Comparison of ENCODE assay signal across 1 cellular context in the genomic region with DNA sequence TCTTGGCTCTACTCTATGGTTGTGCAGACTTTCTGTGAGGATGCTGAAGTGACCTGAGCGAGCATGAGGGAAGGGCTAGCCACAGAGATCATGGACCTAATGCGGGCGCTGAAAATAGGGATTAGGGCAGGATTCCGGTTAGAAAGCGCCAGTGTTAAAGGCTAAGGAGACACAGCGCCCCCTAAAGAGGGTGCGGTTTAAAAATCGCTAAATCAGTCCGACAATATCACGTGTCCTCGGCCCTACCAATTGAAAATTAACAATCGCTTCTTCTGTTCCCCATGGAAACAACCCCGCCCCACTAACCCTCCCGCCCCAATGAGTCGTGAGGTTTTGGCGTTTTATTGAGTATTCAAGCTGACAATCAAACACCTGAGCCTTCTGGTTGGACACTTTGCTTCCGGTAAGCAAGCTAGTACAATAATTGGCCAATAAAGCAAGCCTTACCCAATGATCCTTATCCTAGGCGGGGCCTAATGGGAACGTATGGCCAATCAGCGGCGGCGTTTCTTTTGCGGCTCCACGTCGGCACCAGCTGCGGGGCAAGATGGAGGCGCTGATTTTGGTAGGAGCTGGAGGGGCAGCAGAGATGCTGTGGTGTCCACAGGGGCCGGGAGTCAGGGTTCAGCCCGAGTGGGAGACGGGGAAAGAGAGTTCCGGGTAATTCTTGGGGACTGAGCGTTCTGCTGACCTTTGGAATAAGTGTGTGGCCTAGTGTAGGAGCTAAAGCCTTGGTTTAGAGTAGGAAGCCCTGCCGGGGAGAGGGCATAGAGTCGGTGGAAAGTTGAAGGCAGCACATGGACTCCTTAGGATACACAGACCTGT.
A peak's percentile ranks its signal among the peaks of the same experiment; 100 is the strongest.
TF ChIP-seq lines count a peak whose summit lies in the region.

A gene with protein sequence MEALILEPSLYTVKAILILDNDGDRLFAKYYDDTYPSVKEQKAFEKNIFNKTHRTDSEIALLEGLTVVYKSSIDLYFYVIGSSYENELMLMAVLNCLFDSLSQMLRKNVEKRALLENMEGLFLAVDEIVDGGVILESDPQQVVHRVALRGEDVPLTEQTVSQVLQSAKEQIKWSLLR (plus strand): TSS at position 515 of the 825 bp plus-strand sequence. CDS start 33 bp downstream, at position 548.

TF ChIP-seq in K562, 482 proteins besides CTCF, POLR2A, EP300 and RAD21 (continued from another document and continues in another):
- TF ChIP-seq, protein P1, sequence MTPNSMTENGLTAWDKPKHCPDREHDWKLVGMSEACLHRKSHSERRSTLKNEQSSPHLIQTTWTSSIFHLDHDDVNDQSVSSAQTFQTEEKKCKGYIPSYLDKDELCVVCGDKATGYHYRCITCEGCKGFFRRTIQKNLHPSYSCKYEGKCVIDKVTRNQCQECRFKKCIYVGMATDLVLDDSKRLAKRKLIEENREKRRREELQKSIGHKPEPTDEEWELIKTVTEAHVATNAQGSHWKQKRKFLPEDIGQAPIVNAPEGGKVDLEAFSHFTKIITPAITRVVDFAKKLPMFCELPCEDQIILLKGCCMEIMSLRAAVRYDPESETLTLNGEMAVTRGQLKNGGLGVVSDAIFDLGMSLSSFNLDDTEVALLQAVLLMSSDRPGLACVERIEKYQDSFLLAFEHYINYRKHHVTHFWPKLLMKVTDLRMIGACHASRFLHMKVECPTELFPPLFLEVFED (CRISPR knock-in tag; conservative IDR thresholded peaks at IDR 0.05): peak; percentile 95
- TF ChIP-seq, protein P2, sequence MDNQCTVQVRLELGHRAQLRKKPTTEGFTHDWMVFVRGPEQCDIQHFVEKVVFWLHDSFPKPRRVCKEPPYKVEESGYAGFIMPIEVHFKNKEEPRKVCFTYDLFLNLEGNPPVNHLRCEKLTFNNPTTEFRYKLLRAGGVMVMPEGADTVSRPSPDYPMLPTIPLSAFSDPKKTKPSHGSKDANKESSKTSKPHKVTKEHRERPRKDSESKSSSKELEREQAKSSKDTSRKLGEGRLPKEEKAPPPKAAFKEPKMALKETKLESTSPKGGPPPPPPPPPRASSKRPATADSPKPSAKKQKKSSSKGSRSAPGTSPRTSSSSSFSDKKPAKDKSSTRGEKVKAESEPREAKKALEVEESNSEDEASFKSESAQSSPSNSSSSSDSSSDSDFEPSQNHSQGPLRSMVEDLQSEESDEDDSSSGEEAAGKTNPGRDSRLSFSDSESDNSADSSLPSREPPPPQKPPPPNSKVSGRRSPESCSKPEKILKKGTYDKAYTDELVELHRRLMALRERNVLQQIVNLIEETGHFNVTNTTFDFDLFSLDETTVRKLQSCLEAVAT (IDR thresholded peaks at IDR 0.05): peak; percentile 87 to 95; a peak in 3 of 4 replicates
- TF ChIP-seq, protein P3, sequence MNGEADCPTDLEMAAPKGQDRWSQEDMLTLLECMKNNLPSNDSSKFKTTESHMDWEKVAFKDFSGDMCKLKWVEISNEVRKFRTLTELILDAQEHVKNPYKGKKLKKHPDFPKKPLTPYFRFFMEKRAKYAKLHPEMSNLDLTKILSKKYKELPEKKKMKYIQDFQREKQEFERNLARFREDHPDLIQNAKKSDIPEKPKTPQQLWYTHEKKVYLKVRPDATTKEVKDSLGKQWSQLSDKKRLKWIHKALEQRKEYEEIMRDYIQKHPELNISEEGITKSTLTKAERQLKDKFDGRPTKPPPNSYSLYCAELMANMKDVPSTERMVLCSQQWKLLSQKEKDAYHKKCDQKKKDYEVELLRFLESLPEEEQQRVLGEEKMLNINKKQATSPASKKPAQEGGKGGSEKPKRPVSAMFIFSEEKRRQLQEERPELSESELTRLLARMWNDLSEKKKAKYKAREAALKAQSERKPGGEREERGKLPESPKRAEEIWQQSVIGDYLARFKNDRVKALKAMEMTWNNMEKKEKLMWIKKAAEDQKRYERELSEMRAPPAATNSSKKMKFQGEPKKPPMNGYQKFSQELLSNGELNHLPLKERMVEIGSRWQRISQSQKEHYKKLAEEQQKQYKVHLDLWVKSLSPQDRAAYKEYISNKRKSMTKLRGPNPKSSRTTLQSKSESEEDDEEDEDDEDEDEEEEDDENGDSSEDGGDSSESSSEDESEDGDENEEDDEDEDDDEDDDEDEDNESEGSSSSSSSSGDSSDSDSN (IDR thresholded peaks at IDR 0.05; ENCODE audit: borderline replicate concordance in 1 of 2, low read depth in 2 of 2, low read length in 2 of 2): peak; percentile 84 to 97
- TF ChIP-seq RB1 (IDR thresholded peaks at IDR 0.05; ENCODE audit: low read depth) (peak; percentile 52), ZC3H4 (CRISPR knock-in tag; IDR thresholded peaks at IDR 0.05; ENCODE audit: borderline replicate concordance) (no peak), ZFPM2 (CRISPR knock-in tag; IDR thresholded peaks at IDR 0.05) (no peak), SAFB (IDR thresholded peaks at IDR 0.05; ENCODE audit: borderline replicate concordance, low read depth, low read length) (no peak), RBM34 (IDR thresholded peaks at IDR 0.05; ENCODE audit: borderline replicate concordance, insufficient read depth, low read length) (no peak), BHLHE40 (IDR thresholded peaks at IDR 0.05; ENCODE audit: low read length) (peak; percentile 24; the same call in 1 of the 2 replicates), BRD4 (IDR thresholded peaks at IDR 0.05) (peak; percentile 99), XRCC5 (IDR thresholded peaks at IDR 0.05; ENCODE audit: low read depth, low read length) (no peak), MYC (IDR thresholded peaks at IDR 0.05; ENCODE audit: low read depth, low read length) (peak; percentile 53), MYC (CRISPR knock-in tag; IDR thresholded peaks at IDR 0.05; ENCODE audit: borderline replicate concordance, low read depth) (peak; percentile 69; the same call in 1 of the 2 replicates), ETV1 (tag; conservative IDR thresholded peaks at IDR 0.05; ENCODE audit: low read depth) (peak; percentile 24; the same call in 1 of the 2 replicates), TBL1XR1 (IDR thresholded peaks at IDR 0.05; ENCODE audit: low read length in 2 of 2) (peak; percentile 22 to 54; a peak in 1 of 4 replicates), MTA1 (IDR thresholded peaks at IDR 0.05; ENCODE audit: borderline replicate concordance) (0 out of 2 replicates have a peak, but pooled peaks have one; percentile 41), RBM15 (IDR thresholded peaks at IDR 0.05; ENCODE audit: insufficient read depth, low read length) (no peak), TEAD1 (CRISPR knock-in tag; IDR thresholded peaks at IDR 0.05) (peak in 1 of 2 experiments; percentile 52; a peak in 1 of 4 replicates), TRIM28 (IDR thresholded peaks at IDR 0.05) (0 out of 2 replicates have a peak, but pooled peaks have one; percentile 42), SIN3A (IDR thresholded peaks at IDR 0.05; ENCODE audit: borderline replicate concordance in 2 of 2, control insufficient read depth in 1 of 2, low read depth in 2 of 2, low read length in 2 of 2) (peak; percentile 58 to 82; a peak in 2 of 4 replicates), ZNF445 (CRISPR knock-in tag; IDR thresholded peaks at IDR 0.05; ENCODE audit: low read depth) (peak; percentile 76; the same call in 1 of the 2 replicates), RBM39 (optimal IDR thresholded peaks at IDR 0.05; ENCODE audit: low read depth, low read length) (peak; percentile 73), FOS (IDR thresholded peaks at IDR 0.05; ENCODE audit: extremely low read depth, insufficient read length) (peak; percentile 98), ZBED1 (IDR thresholded peaks at IDR 0.05) (no peak), GTF2F1 (IDR thresholded peaks at IDR 0.05; ENCODE audit: low read depth, low read length) (no peak), NEUROD1 (IDR thresholded peaks at IDR 0.05; ENCODE audit: borderline replicate concordance, low read depth, low read length, partially characterized antibody) (peak; percentile 97), BCOR (IDR thresholded peaks at IDR 0.05) (no peak; the same call in 1 of the 2 replicates)
- TF ChIP-seq, protein P4, sequence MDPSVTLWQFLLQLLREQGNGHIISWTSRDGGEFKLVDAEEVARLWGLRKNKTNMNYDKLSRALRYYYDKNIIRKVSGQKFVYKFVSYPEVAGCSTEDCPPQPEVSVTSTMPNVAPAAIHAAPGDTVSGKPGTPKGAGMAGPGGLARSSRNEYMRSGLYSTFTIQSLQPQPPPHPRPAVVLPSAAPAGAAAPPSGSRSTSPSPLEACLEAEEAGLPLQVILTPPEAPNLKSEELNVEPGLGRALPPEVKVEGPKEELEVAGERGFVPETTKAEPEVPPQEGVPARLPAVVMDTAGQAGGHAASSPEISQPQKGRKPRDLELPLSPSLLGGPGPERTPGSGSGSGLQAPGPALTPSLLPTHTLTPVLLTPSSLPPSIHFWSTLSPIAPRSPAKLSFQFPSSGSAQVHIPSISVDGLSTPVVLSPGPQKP (CRISPR knock-in tag; IDR thresholded peaks at IDR 0.05): no peak
- TF ChIP-seq, protein P5, sequence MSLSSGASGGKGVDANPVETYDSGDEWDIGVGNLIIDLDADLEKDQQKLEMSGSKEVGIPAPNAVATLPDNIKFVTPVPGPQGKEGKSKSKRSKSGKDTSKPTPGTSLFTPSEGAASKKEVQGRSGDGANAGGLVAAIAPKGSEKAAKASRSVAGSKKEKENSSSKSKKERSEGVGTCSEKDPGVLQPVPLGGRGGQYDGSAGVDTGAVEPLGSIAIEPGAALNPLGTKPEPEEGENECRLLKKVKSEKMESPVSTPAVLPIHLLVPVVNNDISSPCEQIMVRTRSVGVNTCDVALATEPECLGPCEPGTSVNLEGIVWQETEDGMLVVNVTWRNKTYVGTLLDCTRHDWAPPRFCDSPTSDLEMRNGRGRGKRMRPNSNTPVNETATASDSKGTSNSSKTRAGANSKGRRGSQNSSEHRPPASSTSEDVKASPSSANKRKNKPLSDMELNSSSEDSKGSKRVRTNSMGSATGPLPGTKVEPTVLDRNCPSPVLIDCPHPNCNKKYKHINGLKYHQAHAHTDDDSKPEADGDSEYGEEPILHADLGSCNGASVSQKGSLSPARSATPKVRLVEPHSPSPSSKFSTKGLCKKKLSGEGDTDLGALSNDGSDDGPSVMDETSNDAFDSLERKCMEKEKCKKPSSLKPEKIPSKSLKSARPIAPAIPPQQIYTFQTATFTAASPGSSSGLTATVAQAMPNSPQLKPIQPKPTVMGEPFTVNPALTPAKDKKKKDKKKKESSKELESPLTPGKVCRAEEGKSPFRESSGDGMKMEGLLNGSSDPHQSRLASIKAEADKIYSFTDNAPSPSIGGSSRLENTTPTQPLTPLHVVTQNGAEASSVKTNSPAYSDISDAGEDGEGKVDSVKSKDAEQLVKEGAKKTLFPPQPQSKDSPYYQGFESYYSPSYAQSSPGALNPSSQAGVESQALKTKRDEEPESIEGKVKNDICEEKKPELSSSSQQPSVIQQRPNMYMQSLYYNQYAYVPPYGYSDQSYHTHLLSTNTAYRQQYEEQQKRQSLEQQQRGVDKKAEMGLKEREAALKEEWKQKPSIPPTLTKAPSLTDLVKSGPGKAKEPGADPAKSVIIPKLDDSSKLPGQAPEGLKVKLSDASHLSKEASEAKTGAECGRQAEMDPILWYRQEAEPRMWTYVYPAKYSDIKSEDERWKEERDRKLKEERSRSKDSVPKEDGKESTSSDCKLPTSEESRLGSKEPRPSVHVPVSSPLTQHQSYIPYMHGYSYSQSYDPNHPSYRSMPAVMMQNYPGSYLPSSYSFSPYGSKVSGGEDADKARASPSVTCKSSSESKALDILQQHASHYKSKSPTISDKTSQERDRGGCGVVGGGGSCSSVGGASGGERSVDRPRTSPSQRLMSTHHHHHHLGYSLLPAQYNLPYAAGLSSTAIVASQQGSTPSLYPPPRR (CRISPR knock-in tag; IDR thresholded peaks at IDR 0.05; ENCODE audit: borderline replicate concordance): 0 out of 2 replicates have a peak, but pooled peaks have one; percentile 58
- TF ChIP-seq, protein P6, sequence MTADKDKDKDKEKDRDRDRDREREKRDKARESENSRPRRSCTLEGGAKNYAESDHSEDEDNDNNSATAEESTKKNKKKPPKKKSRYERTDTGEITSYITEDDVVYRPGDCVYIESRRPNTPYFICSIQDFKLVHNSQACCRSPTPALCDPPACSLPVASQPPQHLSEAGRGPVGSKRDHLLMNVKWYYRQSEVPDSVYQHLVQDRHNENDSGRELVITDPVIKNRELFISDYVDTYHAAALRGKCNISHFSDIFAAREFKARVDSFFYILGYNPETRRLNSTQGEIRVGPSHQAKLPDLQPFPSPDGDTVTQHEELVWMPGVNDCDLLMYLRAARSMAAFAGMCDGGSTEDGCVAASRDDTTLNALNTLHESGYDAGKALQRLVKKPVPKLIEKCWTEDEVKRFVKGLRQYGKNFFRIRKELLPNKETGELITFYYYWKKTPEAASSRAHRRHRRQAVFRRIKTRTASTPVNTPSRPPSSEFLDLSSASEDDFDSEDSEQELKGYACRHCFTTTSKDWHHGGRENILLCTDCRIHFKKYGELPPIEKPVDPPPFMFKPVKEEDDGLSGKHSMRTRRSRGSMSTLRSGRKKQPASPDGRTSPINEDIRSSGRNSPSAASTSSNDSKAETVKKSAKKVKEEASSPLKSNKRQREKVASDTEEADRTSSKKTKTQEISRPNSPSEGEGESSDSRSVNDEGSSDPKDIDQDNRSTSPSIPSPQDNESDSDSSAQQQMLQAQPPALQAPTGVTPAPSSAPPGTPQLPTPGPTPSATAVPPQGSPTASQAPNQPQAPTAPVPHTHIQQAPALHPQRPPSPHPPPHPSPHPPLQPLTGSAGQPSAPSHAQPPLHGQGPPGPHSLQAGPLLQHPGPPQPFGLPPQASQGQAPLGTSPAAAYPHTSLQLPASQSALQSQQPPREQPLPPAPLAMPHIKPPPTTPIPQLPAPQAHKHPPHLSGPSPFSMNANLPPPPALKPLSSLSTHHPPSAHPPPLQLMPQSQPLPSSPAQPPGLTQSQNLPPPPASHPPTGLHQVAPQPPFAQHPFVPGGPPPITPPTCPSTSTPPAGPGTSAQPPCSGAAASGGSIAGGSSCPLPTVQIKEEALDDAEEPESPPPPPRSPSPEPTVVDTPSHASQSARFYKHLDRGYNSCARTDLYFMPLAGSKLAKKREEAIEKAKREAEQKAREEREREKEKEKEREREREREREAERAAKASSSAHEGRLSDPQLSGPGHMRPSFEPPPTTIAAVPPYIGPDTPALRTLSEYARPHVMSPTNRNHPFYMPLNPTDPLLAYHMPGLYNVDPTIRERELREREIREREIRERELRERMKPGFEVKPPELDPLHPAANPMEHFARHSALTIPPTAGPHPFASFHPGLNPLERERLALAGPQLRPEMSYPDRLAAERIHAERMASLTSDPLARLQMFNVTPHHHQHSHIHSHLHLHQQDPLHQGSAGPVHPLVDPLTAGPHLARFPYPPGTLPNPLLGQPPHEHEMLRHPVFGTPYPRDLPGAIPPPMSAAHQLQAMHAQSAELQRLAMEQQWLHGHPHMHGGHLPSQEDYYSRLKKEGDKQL (CRISPR knock-in tag; IDR thresholded peaks at IDR 0.05; ENCODE audit: borderline replicate concordance): no peak
- TF ChIP-seq, protein P7, sequence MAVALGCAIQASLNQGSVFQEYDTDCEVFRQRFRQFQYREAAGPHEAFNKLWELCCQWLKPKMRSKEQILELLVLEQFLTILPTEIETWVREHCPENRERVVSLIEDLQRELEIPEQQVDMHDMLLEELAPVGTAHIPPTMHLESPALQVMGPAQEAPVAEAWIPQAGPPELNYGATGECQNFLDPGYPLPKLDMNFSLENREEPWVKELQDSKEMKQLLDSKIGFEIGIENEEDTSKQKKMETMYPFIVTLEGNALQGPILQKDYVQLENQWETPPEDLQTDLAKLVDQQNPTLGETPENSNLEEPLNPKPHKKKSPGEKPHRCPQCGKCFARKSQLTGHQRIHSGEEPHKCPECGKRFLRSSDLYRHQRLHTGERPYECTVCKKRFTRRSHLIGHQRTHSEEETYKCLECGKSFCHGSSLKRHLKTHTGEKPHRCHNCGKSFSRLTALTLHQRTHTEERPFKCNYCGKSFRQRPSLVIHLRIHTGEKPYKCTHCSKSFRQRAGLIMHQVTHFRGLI (CRISPR knock-in tag; IDR thresholded peaks at IDR 0.05): no peak
- TF ChIP-seq, protein P8, sequence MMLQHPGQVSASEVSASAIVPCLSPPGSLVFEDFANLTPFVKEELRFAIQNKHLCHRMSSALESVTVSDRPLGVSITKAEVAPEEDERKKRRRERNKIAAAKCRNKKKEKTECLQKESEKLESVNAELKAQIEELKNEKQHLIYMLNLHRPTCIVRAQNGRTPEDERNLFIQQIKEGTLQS (IDR thresholded peaks at IDR 0.05): peak; percentile 5; the same call in 1 of the 2 replicates
- TF ChIP-seq, protein P8 (CRISPR knock-in tag; conservative IDR thresholded peaks at IDR 0.05): no peak
